In the genomic region with DNA sequence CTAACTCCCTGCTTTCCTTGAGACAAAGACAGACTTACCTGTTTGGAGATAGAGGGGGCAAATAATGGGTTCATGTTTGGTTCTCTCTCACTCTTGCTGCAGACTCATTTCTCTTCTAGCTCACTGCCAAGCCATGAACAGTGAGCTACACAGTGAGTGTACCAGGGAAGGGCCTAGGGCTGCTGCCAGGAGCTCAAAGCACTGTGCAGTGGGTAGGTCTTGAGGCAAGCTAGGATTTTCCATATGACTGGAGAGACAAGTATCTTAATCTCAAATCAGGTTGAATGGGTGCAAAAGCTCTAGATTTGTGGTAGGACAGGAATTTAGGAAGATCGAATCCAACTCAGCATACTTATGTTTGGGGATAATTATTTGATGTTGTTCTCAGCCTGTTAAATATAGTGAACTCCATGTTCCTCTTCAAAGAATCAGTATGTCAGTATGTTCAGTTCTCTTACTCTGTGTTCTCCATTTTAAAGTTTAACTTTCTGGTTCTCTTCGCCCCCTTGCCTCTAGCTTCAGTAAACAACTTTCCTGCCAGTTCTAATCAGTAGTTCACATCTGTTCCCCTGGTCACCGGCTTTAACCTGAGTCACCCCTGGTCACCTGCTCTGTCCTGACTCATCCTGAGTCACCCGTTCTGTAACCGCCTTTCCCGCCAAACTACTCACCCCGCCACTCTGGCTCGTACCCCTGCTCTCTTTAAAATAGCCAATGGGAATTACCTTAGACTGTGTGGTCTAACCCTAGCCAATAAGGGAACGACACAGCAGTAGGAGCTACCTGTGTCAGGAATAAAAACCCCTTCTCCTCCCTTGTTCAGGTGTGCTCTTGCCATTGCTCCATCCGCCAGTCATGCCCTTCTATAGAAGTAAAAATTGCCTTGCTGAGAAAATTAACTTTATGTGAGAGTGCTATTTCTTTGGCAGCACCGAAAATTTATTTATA, we compare ENCODE assay signal across 1 cellular context.
A peak's percentile ranks its signal among the peaks of the same experiment; 100 is the strongest.
TF ChIP-seq lines count a peak whose summit lies in the region.

No MANE protein-coding gene starts in this region.

TF ChIP-seq in HepG2, 621 proteins besides CTCF, POLR2A, EP300 and RAD21 (continued from another document):
- TF ChIP-seq RERE (CRISPR knock-in tag; IDR thresholded peaks at IDR 0.05; ENCODE audit: low read depth) (no peak), RFX1 (IDR thresholded peaks at IDR 0.05) (no peak), ZFX (CRISPR knock-in tag; IDR thresholded peaks at IDR 0.05; ENCODE audit: low read depth) (no peak), ARHGAP35 (CRISPR knock-in tag; IDR thresholded peaks at IDR 0.05; ENCODE audit: borderline replicate concordance) (no peak), POLR2AphosphoS2 (IDR thresholded peaks at IDR 0.05; ENCODE audit: low read depth, low read length) (no peak), ZNF136 (CRISPR knock-in tag; IDR thresholded peaks at IDR 0.05; ENCODE audit: low read depth) (no peak), ZNF749 (CRISPR knock-in tag; IDR thresholded peaks at IDR 0.05; ENCODE audit: borderline replicate concordance) (no peak), ZNF83 (CRISPR knock-in tag; IDR thresholded peaks at IDR 0.05; ENCODE audit: borderline replicate concordance) (no peak), TBL1XR1 (IDR thresholded peaks at IDR 0.05; ENCODE audit: borderline replicate concordance, low read length, partially characterized antibody) (no peak), RBFOX2 (IDR thresholded peaks at IDR 0.05; ENCODE audit: low read depth, low read length) (no peak), DNMT3B (CRISPR knock-in tag; conservative IDR thresholded peaks at IDR 0.05) (no peak), ZNF768 (CRISPR knock-in tag; IDR thresholded peaks at IDR 0.05) (no peak), ZNF292 (CRISPR knock-in tag; IDR thresholded peaks at IDR 0.05; ENCODE audit: borderline replicate concordance, low read depth) (no peak), ZBTB1 (CRISPR knock-in tag; IDR thresholded peaks at IDR 0.05; ENCODE audit: borderline replicate concordance) (no peak), KDM3A (CRISPR knock-in tag; IDR thresholded peaks at IDR 0.05; ENCODE audit: low read depth) (no peak), ATF3 (CRISPR knock-in tag; IDR thresholded peaks at IDR 0.05) (peak; percentile 77), TOPORS (CRISPR knock-in tag; IDR thresholded peaks at IDR 0.05) (no peak), ZBTB20 (CRISPR knock-in tag; IDR thresholded peaks at IDR 0.05; ENCODE audit: borderline replicate concordance, low read depth) (peak; percentile 55; the same call in 1 of the 2 replicates), ZBTB42 (CRISPR knock-in tag; IDR thresholded peaks at IDR 0.05) (no peak), MYPOP (CRISPR knock-in tag; IDR thresholded peaks at IDR 0.05) (no peak), GATAD2A (CRISPR knock-in tag; IDR thresholded peaks at IDR 0.05) (no peak; the same call in 1 of the 2 replicates), FOXP1 (IDR thresholded peaks at IDR 0.05) (no peak), FOXP1 (CRISPR knock-in tag; IDR thresholded peaks at IDR 0.05) (0 out of 2 replicates have a peak, but pooled peaks have one; percentile 21), HNRNPL (IDR thresholded peaks at IDR 0.05; ENCODE audit: low read depth, low read length) (no peak), MED1 (CRISPR knock-in tag; IDR thresholded peaks at IDR 0.05) (no peak), SAFB2 (CRISPR knock-in tag; IDR thresholded peaks at IDR 0.05; ENCODE audit: borderline replicate concordance, low read depth) (no peak), ELF4 (CRISPR knock-in tag; IDR thresholded peaks at IDR 0.05; ENCODE audit: borderline replicate concordance) (no peak), SOX6 (IDR thresholded peaks at IDR 0.05) (no peak), SOX6 (CRISPR knock-in tag; IDR thresholded peaks at IDR 0.05) (no peak), ZNF616 (CRISPR knock-in tag; IDR thresholded peaks at IDR 0.05; ENCODE audit: low read depth) (no peak), LCORL (IDR thresholded peaks at IDR 0.05) (no peak), LCORL (CRISPR knock-in tag; IDR thresholded peaks at IDR 0.05) (0 out of 2 replicates have a peak, but pooled peaks have one; percentile 29), BCL6 (CRISPR knock-in tag; IDR thresholded peaks at IDR 0.05) (no peak)
- TF ChIP-seq, protein P1, sequence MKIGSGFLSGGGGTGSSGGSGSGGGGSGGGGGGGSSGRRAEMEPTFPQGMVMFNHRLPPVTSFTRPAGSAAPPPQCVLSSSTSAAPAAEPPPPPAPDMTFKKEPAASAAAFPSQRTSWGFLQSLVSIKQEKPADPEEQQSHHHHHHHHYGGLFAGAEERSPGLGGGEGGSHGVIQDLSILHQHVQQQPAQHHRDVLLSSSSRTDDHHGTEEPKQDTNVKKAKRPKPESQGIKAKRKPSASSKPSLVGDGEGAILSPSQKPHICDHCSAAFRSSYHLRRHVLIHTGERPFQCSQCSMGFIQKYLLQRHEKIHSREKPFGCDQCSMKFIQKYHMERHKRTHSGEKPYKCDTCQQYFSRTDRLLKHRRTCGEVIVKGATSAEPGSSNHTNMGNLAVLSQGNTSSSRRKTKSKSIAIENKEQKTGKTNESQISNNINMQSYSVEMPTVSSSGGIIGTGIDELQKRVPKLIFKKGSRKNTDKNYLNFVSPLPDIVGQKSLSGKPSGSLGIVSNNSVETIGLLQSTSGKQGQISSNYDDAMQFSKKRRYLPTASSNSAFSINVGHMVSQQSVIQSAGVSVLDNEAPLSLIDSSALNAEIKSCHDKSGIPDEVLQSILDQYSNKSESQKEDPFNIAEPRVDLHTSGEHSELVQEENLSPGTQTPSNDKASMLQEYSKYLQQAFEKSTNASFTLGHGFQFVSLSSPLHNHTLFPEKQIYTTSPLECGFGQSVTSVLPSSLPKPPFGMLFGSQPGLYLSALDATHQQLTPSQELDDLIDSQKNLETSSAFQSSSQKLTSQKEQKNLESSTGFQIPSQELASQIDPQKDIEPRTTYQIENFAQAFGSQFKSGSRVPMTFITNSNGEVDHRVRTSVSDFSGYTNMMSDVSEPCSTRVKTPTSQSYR (CRISPR knock-in tag; IDR thresholded peaks at IDR 0.05; ENCODE audit: borderline replicate concordance), result no peak
